In genomic region chr2:239047420-239047819, GRCh38 we compare ENCODE assay signal across 17 cellular contexts.
DNase-seq lines count a peak whose midpoint lies in the region; ATAC-seq and TF ChIP-seq lines count a peak whose summit lies in the region.
"Had no signal": no experiment of that assay in that cellular context is flagged by ENCODE, and none has a peak within 500 bp of the region (broad histone marks: within the 10 kb centered on the region; RNA-seq: fewer than 3 reads in every experiment).

No MANE protein-coding gene starts in this region.

- intact Hi-C loops in Right ventricle myocardium superior (cut with DNase I) (no loop called here), Caco-2 (cut with micrococcal nuclease; ENCODE audit: unreplicated experiment) (no loop called here), gastrocnemius medialis (cut with DNase I; ENCODE audit: low total_unique reads) (no loop called here)

- TF ChIP-seq CTCF in right atrium auricular region (IDR thresholded peaks at IDR 0.05) (no peak), Caco-2 (IDR thresholded peaks at IDR 0.05; ENCODE audit: insufficient read depth in 1 of 2, low read depth in 1 of 2, low read length in 1 of 2, severe bottlenecking in 1 of 2, unreplicated experiment in 1 of 2) (no peak), chondrocyte (IDR thresholded peaks at IDR 0.05) (no peak), gastrocnemius medialis (IDR thresholded peaks at IDR 0.05 in 4 of 5, conservative IDR thresholded peaks at IDR 0.05 in 1 of 5) (no peak), smooth muscle cell (IDR thresholded peaks at IDR 0.05; ENCODE audit: borderline replicate concordance, insufficient read depth, poor library complexity, severe bottlenecking) (no peak)

- peaks cover 5% of the 10 kb centered on the region for H3K36me3 Mint-ChIP-seq in Caco-2 (ENCODE audit: insufficient read depth, unreplicated experiment)
- peaks cover 5% of the 10 kb centered on the region for H3K36me3 Mint-ChIP-seq in chondrocyte (ENCODE audit: low read depth)

- H3K27ac ChIP-seq in right atrium auricular region: no peak overlapping the region
- H3K27ac ChIP-seq in gastrocnemius medialis: peak overlapping the region in 3 of 4 donors; percentile 43 to 50 (median 48)
- H3K27ac ChIP-seq in smooth muscle cell (ENCODE audit: low read depth): no peak overlapping the region
- H3K27ac ChIP-seq: C4-2B, HL-60 had no signal

- H2AFZ ChIP-seq in smooth muscle cell (ENCODE audit: low read depth): no peak overlapping the region

- POLR2A ChIA-PET in Caco-2 (lab: Charles Lee): no interaction called here

- no peaks in the 10 kb centered on the region for H3K27me3 ChIP-seq in right atrium auricular region
- no peaks in the 10 kb centered on the region for H3K27me3 ChIP-seq in Caco-2 (replicated peaks; ENCODE audit: control insufficient read depth, insufficient read depth, low read length)
- H3K27me3 ChIP-seq in gastrocnemius medialis: no peaks in the 10 kb centered on the region
- H3K27me3 ChIP-seq in smooth muscle cell (ENCODE audit: low read depth): no peaks in the 10 kb centered on the region
- H3K27me3 ChIP-seq: BE2C had no signal

- no peak overlapping the region for H3K4me3 Mint-ChIP-seq in Caco-2 (ENCODE audit: unreplicated experiment)
- H3K4me3 Mint-ChIP-seq in chondrocyte (ENCODE audit: unreplicated experiment): no peak overlapping the region
- H3K4me3 Mint-ChIP-seq: CD8-positive, alpha-beta T cell; HFFc6 had no signal

- CTCF ChIA-PET in Caco-2 (lab: Charles Lee): no interaction called here

- no peak overlapping the region for H3K9ac ChIP-seq in smooth muscle cell (ENCODE audit: low read depth)

- H3K4me3 ChIP-seq in right atrium auricular region (no peak overlapping the region), Caco-2 (ENCODE audit: low read depth, low read length) (no peak overlapping the region), gastrocnemius medialis (no peak overlapping the region), smooth muscle cell (no peak overlapping the region)

- ATAC-seq in Right ventricle myocardium superior (ENCODE audit: poor library complexity): no peak
- ATAC-seq in gastrocnemius medialis: peak in 1 of 2 donors; percentile 17
- ATAC-seq: CD8-positive, alpha-beta T cell had no signal

- in situ Hi-C loops in gastrocnemius medialis (cut with MboI; ENCODE audit: low sequenced_read_pairs in 4 of 4): loop anchor here in 3 of 4 donors (25.0 kb wide), 3 partner anchors 840 to 1090 kb away; partner anchors contain the start of genes COPS9 (in 1 of the 3) and OTOS (in 1 of the 3)

- peak overlapping the region; percentile 74 for H3K27ac Mint-ChIP-seq in Caco-2 (ENCODE audit: unreplicated experiment)
- no peak overlapping the region for H3K27ac Mint-ChIP-seq in chondrocyte (ENCODE audit: unreplicated experiment)
- H3K27ac Mint-ChIP-seq: CD8-positive, alpha-beta T cell; HFFc6 had no signal

- WGBS in smooth muscle cell (ENCODE audit: low lambda C conversion rate): 94% methylated on average over 8 of the region's 8 CpGs

- H3K79me2 ChIP-seq in smooth muscle cell (ENCODE audit: low read depth): no peaks in the 10 kb centered on the region

- no peaks in the 10 kb centered on the region for H3K9me3 Mint-ChIP-seq in Caco-2 (ENCODE audit: unreplicated experiment)
- H3K9me3 Mint-ChIP-seq in chondrocyte (ENCODE audit: low read depth): peaks cover 2% of the 10 kb centered on the region
- H3K9me3 Mint-ChIP-seq: CD8-positive, alpha-beta T cell; HFFc6 had no signal

- H3K36me3 ChIP-seq in right atrium auricular region: peaks cover 6% of the 10 kb centered on the region
- H3K36me3 ChIP-seq in Caco-2 (ENCODE audit: control insufficient read depth, insufficient read depth, low read length): no peaks in the 10 kb centered on the region
- H3K36me3 ChIP-seq in gastrocnemius medialis: peaks cover 0 to 25% of the 10 kb centered on the region in 2 donors
- H3K36me3 ChIP-seq in smooth muscle cell (ENCODE audit: low read depth): no peaks in the 10 kb centered on the region
- H3K36me3 ChIP-seq: BE2C had no signal

- H3F3A ChIP-seq in smooth muscle cell (ENCODE audit: low read depth): no peaks in the 10 kb centered on the region

- H3K4me1 ChIP-seq in right atrium auricular region: no peaks in the 10 kb centered on the region
- H3K4me1 ChIP-seq in Caco-2: no peaks in the 10 kb centered on the region
- H3K4me1 ChIP-seq in gastrocnemius medialis: peaks cover 0 to 3% of the 10 kb centered on the region in 2 donors
- H3K4me1 ChIP-seq in smooth muscle cell (ENCODE audit: low read depth): no peaks in the 10 kb centered on the region
- H3K4me1 ChIP-seq: BE2C had no signal

- no peaks in the 10 kb centered on the region for H4K20me1 ChIP-seq in smooth muscle cell (ENCODE audit: low read depth)

- TF ChIP-seq POLR2A in gastrocnemius medialis (IDR thresholded peaks at IDR 0.05): no peak

- H3K4me1 Mint-ChIP-seq in Caco-2 (ENCODE audit: low read depth, unreplicated experiment) (no peaks in the 10 kb centered on the region), chondrocyte (ENCODE audit: low read depth) (peaks cover 12% of the 10 kb centered on the region)

- H3K9me3 ChIP-seq in right atrium auricular region: no peaks in the 10 kb centered on the region
- H3K9me3 ChIP-seq in Caco-2: no peaks in the 10 kb centered on the region
- no peaks in the 10 kb centered on the region for H3K9me3 ChIP-seq in gastrocnemius medialis
- no peaks in the 10 kb centered on the region for H3K9me3 ChIP-seq in smooth muscle cell (replicated peaks; ENCODE audit: low read depth)
- H3K9me3 ChIP-seq: BE2C had no signal

- no peak overlapping the region for H3K4me2 ChIP-seq in smooth muscle cell

- peak; percentile 20 for DNase-seq in Right ventricle myocardium superior
- no peak for DNase-seq in right atrium auricular region (ENCODE audit: low spot score)
- DNase-seq in Caco-2: no peak
- DNase-seq in chondrocyte (ENCODE audit: low spot score): peak; percentile 80
- no peak for DNase-seq in gastrocnemius medialis
- DNase-seq in dermis blood vessel endothelial cell: no peak
- DNase-seq in AG08395 (ENCODE audit: low spot score): no peak
- no peak for DNase-seq in smooth muscle cell (lab: John Stamatoyannopoulos, UW; ENCODE audit: unreplicated experiment)
- DNase-seq: BE2C; CD8-positive, alpha-beta T cell; COR-L47; GF-D8; GOT3; HCEC 1CT; HFFc6 had no signal

- BruUV-seq in Caco-2 (replicated peaks; lab: Mats Ljungman, UMichigan): no TSS peak

- no peaks in the 10 kb centered on the region for H3K27me3 Mint-ChIP-seq in Caco-2 (ENCODE audit: insufficient read depth, unreplicated experiment)
- H3K27me3 Mint-ChIP-seq in chondrocyte (ENCODE audit: low read depth): no peaks in the 10 kb centered on the region

Comparison
In these comparisons a context has a peak if more than half of its experiments do, and no peak if none do; other contexts are left out.
1. DNase-seq: peak in Right ventricle myocardium superior (single experiment) and chondrocyte (single experiment); none in right atrium auricular region (single experiment), Caco-2 (0 of 2), gastrocnemius medialis (0 of 2), dermis blood vessel endothelial cell (single experiment), AG08395 (single experiment) and smooth muscle cell (single experiment).
2. H3K27ac ChIP-seq: peak in gastrocnemius medialis (3 of 4); none in right atrium auricular region (0 of 2) and smooth muscle cell (single experiment).